1 cellular context compared by ENCODE assay signal in the genomic region with DNA sequence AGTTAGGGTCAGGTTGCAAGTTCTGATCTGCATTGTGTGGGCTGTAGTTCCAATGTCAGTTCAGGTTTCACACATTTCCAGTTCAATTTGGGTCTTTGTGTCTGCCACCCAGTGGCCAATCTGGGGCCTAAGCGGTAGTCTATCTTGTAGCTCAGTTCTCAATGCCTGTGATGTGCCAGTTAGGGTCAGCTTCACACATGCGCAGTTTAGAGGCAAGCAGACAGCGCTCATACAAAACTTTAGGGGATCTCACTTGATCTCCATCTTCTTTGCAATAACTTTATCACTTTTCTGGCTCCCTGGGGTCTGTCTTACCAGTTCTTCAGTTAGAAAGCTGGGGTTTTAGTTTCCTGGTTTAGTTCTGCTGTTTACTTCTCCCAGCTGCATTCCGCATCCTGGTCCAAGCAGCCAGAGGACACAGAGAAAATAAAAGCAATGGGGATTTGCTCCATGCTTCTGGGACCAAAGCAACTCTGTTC.
TF ChIP-seq lines count a peak whose summit lies in the region.

No MANE protein-coding gene starts in this region.

TF ChIP-seq in SK-N-SH, 30 proteins besides CTCF, POLR2A, EP300 and RAD21 (continued from another document):
- no peak for TF ChIP-seq SIN3A (IDR thresholded peaks at IDR 0.05; ENCODE audit: borderline replicate concordance, low read depth, low read length)
- TF ChIP-seq JUND (IDR thresholded peaks at IDR 0.05), result no peak
- TF ChIP-seq, protein P1, sequence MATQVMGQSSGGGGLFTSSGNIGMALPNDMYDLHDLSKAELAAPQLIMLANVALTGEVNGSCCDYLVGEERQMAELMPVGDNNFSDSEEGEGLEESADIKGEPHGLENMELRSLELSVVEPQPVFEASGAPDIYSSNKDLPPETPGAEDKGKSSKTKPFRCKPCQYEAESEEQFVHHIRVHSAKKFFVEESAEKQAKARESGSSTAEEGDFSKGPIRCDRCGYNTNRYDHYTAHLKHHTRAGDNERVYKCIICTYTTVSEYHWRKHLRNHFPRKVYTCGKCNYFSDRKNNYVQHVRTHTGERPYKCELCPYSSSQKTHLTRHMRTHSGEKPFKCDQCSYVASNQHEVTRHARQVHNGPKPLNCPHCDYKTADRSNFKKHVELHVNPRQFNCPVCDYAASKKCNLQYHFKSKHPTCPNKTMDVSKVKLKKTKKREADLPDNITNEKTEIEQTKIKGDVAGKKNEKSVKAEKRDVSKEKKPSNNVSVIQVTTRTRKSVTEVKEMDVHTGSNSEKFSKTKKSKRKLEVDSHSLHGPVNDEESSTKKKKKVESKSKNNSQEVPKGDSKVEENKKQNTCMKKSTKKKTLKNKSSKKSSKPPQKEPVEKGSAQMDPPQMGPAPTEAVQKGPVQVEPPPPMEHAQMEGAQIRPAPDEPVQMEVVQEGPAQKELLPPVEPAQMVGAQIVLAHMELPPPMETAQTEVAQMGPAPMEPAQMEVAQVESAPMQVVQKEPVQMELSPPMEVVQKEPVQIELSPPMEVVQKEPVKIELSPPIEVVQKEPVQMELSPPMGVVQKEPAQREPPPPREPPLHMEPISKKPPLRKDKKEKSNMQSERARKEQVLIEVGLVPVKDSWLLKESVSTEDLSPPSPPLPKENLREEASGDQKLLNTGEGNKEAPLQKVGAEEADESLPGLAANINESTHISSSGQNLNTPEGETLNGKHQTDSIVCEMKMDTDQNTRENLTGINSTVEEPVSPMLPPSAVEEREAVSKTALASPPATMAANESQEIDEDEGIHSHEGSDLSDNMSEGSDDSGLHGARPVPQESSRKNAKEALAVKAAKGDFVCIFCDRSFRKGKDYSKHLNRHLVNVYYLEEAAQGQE (IDR thresholded peaks at IDR 0.05; ENCODE audit: low read depth, low read length), result no peak
- no peak for TF ChIP-seq NFIC (IDR thresholded peaks at IDR 0.05; ENCODE audit: borderline replicate concordance)
- no peak for TF ChIP-seq FOXJ3 (CRISPR knock-in tag; IDR thresholded peaks at IDR 0.05)
- TF ChIP-seq SMC3 (IDR thresholded peaks at IDR 0.05; ENCODE audit: low read depth, low read length), result peak; percentile 88
- no peak for TF ChIP-seq ELF1 (IDR thresholded peaks at IDR 0.05)
TF ChIP-seq in SK-N-SH: peak in this region for 4.
